In the genomic region with DNA sequence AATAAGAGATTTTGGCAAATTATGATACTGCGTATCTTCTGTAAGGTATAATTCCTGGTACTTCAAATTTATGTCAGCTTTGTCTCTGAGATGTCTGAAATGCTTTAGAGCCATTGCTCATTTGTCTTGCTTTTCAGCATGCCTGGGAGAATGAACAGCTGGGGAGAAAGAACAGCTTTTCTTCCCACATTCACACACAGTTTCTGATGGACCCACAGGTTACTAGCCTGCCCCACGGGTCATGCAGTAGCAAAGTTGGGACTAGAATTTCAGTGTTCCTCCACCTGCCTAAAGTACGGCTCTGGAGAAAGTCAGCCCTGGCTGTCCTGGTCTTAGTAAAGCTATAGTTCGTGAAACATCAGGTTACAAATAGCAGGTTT, we compare ENCODE assay signal across 1 cellular context.
TF ChIP-seq lines count a peak whose summit lies in the region.

No MANE protein-coding gene starts in this region.

TF ChIP-seq in H1, 55 proteins besides CTCF, POLR2A, EP300 and RAD21:
- TF ChIP-seq RFX5 (IDR thresholded peaks at IDR 0.05; ENCODE audit: borderline replicate concordance, low read depth, low read length) (no peak), FOSL1 (IDR thresholded peaks at IDR 0.05; ENCODE audit: insufficient read depth, low read depth, low read length) (no peak), POLR2AphosphoS5 (IDR thresholded peaks at IDR 0.05; ENCODE audit: low read depth, low read length) (no peak), SAP30 (IDR thresholded peaks at IDR 0.05; ENCODE audit: insufficient read depth, insufficient replicate concordance, low read length) (no peak), NANOG (IDR thresholded peaks at IDR 0.05; ENCODE audit: insufficient read depth, low read depth, low read length, poor library complexity, severe bottlenecking) (no peak), KDM1A (IDR thresholded peaks at IDR 0.05; ENCODE audit: borderline replicate concordance, low read length) (no peak), PHF8 (conservative IDR thresholded peaks at IDR 0.05; ENCODE audit: low read depth, low read length) (no peak), CTBP2 (IDR thresholded peaks at IDR 0.05; ENCODE audit: borderline replicate concordance, insufficient read depth, insufficient read length, low read length) (no peak)
